13 cellular contexts compared by ENCODE assay signal in the genomic region with DNA sequence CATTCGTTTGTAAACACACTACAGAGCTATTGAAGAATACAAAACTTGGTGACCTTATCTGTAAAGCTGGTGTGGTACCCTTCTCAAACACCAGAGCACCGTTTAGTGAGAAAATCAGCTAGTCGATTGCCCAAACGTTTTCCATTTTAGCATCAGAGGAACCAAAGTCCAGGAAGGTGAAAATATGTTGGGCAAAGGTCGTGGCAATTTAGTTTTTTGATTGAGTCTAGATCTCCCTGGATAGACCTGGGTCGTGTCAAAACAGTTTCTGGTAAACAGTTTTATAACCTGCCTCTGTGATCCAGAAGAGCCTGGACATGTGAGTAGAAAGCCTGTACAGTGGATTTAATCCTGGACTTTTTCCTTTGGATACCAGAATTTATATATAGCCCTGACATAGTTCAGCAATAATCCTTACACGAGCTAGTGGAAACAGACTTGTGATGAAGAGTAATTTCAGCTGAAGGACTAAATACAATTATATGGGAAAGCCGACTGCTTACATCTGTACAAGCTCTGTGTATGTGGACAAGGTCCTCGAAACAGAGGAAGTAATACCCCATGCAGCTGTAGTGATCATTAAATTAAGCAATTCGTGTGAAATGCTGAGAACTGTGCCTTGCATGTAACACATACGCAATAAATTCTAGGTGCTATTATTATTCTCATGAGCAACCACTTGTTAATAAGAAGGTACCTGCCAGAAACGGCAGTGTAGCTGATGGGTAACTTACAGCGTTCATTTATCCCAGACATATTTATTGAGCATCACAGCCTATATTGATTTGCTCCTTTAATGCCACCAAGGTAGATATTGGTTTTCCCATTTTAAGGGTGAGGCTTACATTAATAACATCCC.
"Had no signal": no experiment of that assay in that cellular context is flagged by ENCODE, and none has a peak within 500 bp of the region (broad histone marks: within the 10 kb centered on the region; RNA-seq: fewer than 3 reads in every experiment).

No MANE protein-coding gene starts in this region.

- DNase-seq: activated CD4-positive, alpha-beta T cell treated with anti-CD3 and anti-CD28 coated beads, Interleukin-2, amount 10 ng/mL, durations not matched to agents 24 days and 14 days; activated CD4-positive, CD25-positive, alpha-beta regulatory T cell; activated CD8-positive, alpha-beta memory T cell treated with anti-CD3 and anti-CD28 coated beads for 24 hours; activated naive CD8-positive, alpha-beta T cell treated with anti-CD3 and anti-CD28 coated beads for 36 hours; effector memory CD4-positive, alpha-beta T cell; foreskin melanocyte; head of caudate nucleus; posterior cingulate gyrus; stimulated activated CD4-positive, alpha-beta T cell treated with anti-CD3 and anti-CD28 coated beads, Interleukin-12 subunit alpha, Interleukin-12 subunit beta, amount 100 ng/mL, for 4 hours; thyroid gland had no signal

- H3K27me3 ChIP-seq: ascending aorta, breast epithelium, SJCRH30, thyroid gland had no signal

- H3K36me3 ChIP-seq: ascending aorta, breast epithelium, SJCRH30, thyroid gland had no signal

- H3K9me3 ChIP-seq: ascending aorta, breast epithelium, SJCRH30, thyroid gland had no signal

- H3K27ac ChIP-seq: ascending aorta, SJCRH30 had no signal

- H3K4me3 ChIP-seq: ascending aorta, breast epithelium, SJCRH30, thyroid gland had no signal

- H3K4me1 ChIP-seq: ascending aorta, breast epithelium, SJCRH30 had no signal
